ENCODE assay signal across 7 cellular contexts in the genomic region with DNA sequence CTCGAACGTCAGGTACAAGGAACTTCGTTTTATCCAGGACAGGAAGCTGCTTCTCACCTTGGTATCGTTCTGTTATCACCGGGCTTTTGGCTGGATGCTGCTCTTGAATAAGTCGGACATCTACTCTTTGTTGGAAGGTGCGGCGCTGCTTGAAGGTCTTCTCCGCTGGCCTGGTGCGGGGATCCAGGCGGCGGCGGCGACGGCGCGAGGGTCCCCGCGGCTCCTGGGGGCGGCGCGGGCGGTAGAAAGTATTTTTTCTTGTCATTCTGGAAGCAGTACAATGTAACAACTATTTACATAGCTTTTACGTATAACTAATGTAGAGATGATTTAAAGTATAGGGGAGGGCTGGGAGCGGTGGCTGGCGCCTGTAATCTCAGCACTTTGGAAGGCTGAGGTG.
"Had no signal": no experiment of that assay in that cellular context is flagged by ENCODE, and none has a peak within 500 bp of the region (broad histone marks: within the 10 kb centered on the region; RNA-seq: fewer than 3 reads in every experiment).

No MANE protein-coding gene starts in this region.

- H3K36me3 ChIP-seq: HAP-1 had no signal

- H3K4me3 ChIP-seq: GM23248, HAP-1 had no signal

- H3K9ac ChIP-seq: GM23248 had no signal

- H2AFZ ChIP-seq: GM23248 had no signal

- H3K4me1 ChIP-seq: HAP-1 had no signal

- H3K9me3 Mint-ChIP-seq: HFFc6 had no signal

- H3K4me3 Mint-ChIP-seq: H9, HFFc6 had no signal

- H3K27ac Mint-ChIP-seq: H9, HFFc6 had no signal

- ATAC-seq: HCT116 had no signal

- H3K9me3 ChIP-seq: HAP-1 had no signal

- H3K27ac ChIP-seq: GM23248 had no signal

- DNase-seq: GOT3, H9, HCEC 1CT had no signal
